ENCODE assay signal across 10 cellular contexts in the genomic region with DNA sequence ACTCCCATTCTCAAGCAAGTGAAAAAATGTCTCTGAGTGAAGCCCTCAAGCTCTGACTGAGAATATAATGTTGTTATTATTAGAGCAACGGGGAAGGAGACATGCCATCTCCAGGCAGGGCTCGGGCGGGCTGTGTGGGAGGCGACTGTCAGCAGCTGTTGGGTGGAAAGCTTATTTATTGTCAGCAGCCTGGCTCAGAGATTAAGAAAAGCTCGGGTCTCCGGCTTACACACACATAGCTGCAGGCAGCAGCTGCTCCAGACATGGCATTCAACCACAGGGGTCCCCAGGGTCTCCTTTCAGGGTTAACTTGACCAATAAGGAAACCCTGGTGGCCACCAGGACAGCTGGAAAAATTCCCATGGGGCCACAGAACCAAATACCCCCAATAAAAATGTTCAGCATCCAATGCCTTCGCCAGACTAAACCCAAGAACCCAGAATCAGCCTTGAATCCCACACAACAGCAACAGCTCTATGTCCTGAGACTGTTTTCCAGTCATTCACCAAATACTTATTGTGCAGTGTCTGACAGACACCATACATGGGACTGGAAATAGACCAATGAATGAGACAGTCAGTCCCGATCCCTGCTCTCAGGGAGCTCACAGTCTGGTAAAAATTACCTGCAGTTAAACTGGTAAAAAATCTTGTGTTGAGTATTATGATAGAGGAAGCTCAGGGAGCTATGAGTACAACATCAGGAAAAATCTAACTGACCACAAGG.
DNase-seq lines count a peak whose midpoint lies in the region; ATAC-seq and TF ChIP-seq lines count a peak whose summit lies in the region.
"Had no signal": no experiment of that assay in that cellular context is flagged by ENCODE, and none has a peak within 500 bp of the region (broad histone marks: within the 10 kb centered on the region; RNA-seq: fewer than 3 reads in every experiment).

No MANE protein-coding gene starts in this region.

- H3K27ac ChIP-seq in lower lobe of right lung (peak overlapping the region; percentile 66), upper lobe of left lung (peak overlapping the region in 3 of 4 donors; percentile 26 to 68 (median 46))
- H3K27ac ChIP-seq: 22Rv1 had no signal

- no peaks in the 10 kb centered on the region for H3K9me3 Mint-ChIP-seq in T-cell

- intact Hi-C loops in lower lobe of right lung (cut with DNase I), result no loop called here

- no peaks in the 10 kb centered on the region for H3K36me3 Mint-ChIP-seq in T-cell

- POLR2A ChIA-PET in T-cell (lab: Charles Lee), result interaction anchor here in 1 of 2 donors (0.5 to 0.6 kb wide), 3 partner anchors 8 to 24 kb away, joined by 3 to 7 read pairs (median 5); no protein-coding TSS in a partner anchor

- DNase-seq in NCI-H1417 (lab: John Stamatoyannopoulos, UW) (peak; percentile 15 to 25 (median 16)), NCI-H1417 treated with DMSO at 0.1 percent for 48 hours (lab: John Stamatoyannopoulos, UW) (no peak), astrocyte of the spinal cord (ENCODE audit: low read depth, low spot score) (peak; percentile 58), lower lobe of right lung (no peak), upper lobe of left lung (peak in 1 of 2 donors; percentile 72), activated T-cell treated with anti-CD3 and anti-CD28 coated beads for 4 hours (no peak), T-cell (no peak), omental fat pad (ENCODE audit: low spot score) (no peak)
- DNase-seq: activated CD4-positive, alpha-beta T cell treated with anti-CD3 and anti-CD28 coated beads for 36 hours had no signal

- TF ChIP-seq CTCF in astrocyte of the spinal cord (IDR thresholded peaks at IDR 0.05; ENCODE audit: low read depth, low read length) (no peak), lower lobe of right lung (IDR thresholded peaks at IDR 0.05) (no peak), upper lobe of left lung (IDR thresholded peaks at IDR 0.05) (no peak), omental fat pad (IDR thresholded peaks at IDR 0.05) (no peak)

- TF ChIP-seq POLR2A in upper lobe of left lung (IDR thresholded peaks at IDR 0.05), result no peak

- H3K4me3 ChIP-seq in astrocyte of the spinal cord (ENCODE audit: low read depth, low read length), result no peak overlapping the region
- H3K4me3 ChIP-seq in lower lobe of right lung, result no peak overlapping the region
- no peak overlapping the region for H3K4me3 ChIP-seq in upper lobe of left lung

- no peak overlapping the region for H3K4me3 Mint-ChIP-seq in T-cell
- H3K4me3 Mint-ChIP-seq: activated CD4-positive, alpha-beta T cell treated with anti-CD3 and anti-CD28 coated beads for 36 hours had no signal

- no peaks in the 10 kb centered on the region for H3K9me3 ChIP-seq in lower lobe of right lung
- H3K9me3 ChIP-seq in upper lobe of left lung, result no peaks in the 10 kb centered on the region

- H3K4me1 Mint-ChIP-seq in T-cell, result peaks cover 0 to 7% (median 2%) of the 10 kb centered on the region in 3 donors

- H3K27ac Mint-ChIP-seq in T-cell, result no peak overlapping the region
- H3K27ac Mint-ChIP-seq: activated CD4-positive, alpha-beta T cell treated with anti-CD3 and anti-CD28 coated beads for 36 hours had no signal

- CTCF ChIA-PET in T-cell (lab: Charles Lee), result interaction anchor here in 1 of 2 donors (0.5 to 0.6 kb wide), 2 partner anchors 13 to 218 kb away, joined by 3 to 4 read pairs; no protein-coding TSS in a partner anchor

- TF ChIP-seq EP300 in upper lobe of left lung (IDR thresholded peaks at IDR 0.05), result no peak

- H3K27me3 ChIP-seq in lower lobe of right lung (ENCODE audit: low read depth), result no peaks in the 10 kb centered on the region
- H3K27me3 ChIP-seq in upper lobe of left lung, result no peaks in the 10 kb centered on the region

- no peaks in the 10 kb centered on the region for H3K27me3 Mint-ChIP-seq in T-cell
- H3K27me3 Mint-ChIP-seq: activated CD4-positive, alpha-beta T cell treated with anti-CD3 and anti-CD28 coated beads for 36 hours had no signal

- H3K4me1 ChIP-seq in lower lobe of right lung (peaks cover 40% of the 10 kb centered on the region), upper lobe of left lung (peaks cover 11 to 29% (median 24%) of the 10 kb centered on the region in 4 donors)

- H3K36me3 ChIP-seq in lower lobe of right lung, result no peaks in the 10 kb centered on the region
- H3K36me3 ChIP-seq in upper lobe of left lung, result no peaks in the 10 kb centered on the region

- ATAC-seq in lower lobe of right lung, result peak; percentile 49 to 56
- peak in 1 of 2 donors; percentile 74 for ATAC-seq in upper lobe of left lung (ENCODE audit: low FRiP score in 2 of 2)
- ATAC-seq in T-cell (replicated peaks in 1 of 4), result no peak
- no peak for ATAC-seq in omental fat pad (ENCODE audit: low FRiP score)
- ATAC-seq: activated CD4-positive, alpha-beta T cell treated with anti-CD3 and anti-CD28 coated beads for 36 hours had no signal

- in situ Hi-C loops in astrocyte of the spinal cord (cut with HindIII; ENCODE audit: low sequenced_read_pairs), result no loop called here

- WGBS in upper lobe of left lung, 2 donors, result 57 to 63% methylated on average over 8 of the region's 8 CpGs

Comparison
In these comparisons a context has a peak if more than half of its experiments do, and no peak if none do; other contexts are left out.
1. DNase-seq: peak in NCI-H1417 (3 of 3) and astrocyte of the spinal cord (single experiment); none in NCI-H1417 treated with DMSO at 0.1 percent for 48 hours (single experiment), lower lobe of right lung (single experiment), activated T-cell treated with anti-CD3 and anti-CD28 coated beads for 4 hours (single experiment), T-cell (0 of 34) and omental fat pad (single experiment).
2. ATAC-seq: peak in lower lobe of right lung (2 of 2); none in T-cell (0 of 4) and omental fat pad (single experiment).